ENCODE assay signal across 1 cellular context in genomic region chr7:7640221-7641128, GRCh38.
A peak's percentile ranks its signal among the peaks of the same experiment; 100 is the strongest.
TF ChIP-seq lines count a peak whose summit lies in the region.

Gene UMAD1, plus strand, starts transcription at chr7:7640752. Its CDS starts 32,620 bp downstream, at chr7:7673372.

TF ChIP-seq in HCT116, 20 proteins besides CTCF, POLR2A, EP300 and RAD21 (continued from another document):
- TF ChIP-seq REST (IDR thresholded peaks at IDR 0.05; ENCODE audit: low read depth) (no peak), ZFX (IDR thresholded peaks at IDR 0.05) (no peak), MAX (IDR thresholded peaks at IDR 0.05) (peak; percentile 71), EGR1 (IDR thresholded peaks at IDR 0.05; ENCODE audit: low read depth) (peak; percentile 98), EZH2 (IDR thresholded peaks at IDR 0.05) (no peak), EZH2phosphoT487 (IDR thresholded peaks at IDR 0.05; ENCODE audit: borderline replicate concordance) (no peak)
